ENCODE assay signal across 22 cellular contexts in genomic region chr3:14909250-14909649, GRCh38.
"Had no signal": no experiment of that assay in that cellular context is flagged by ENCODE, and none has a peak within 500 bp of the region (broad histone marks: within the 10 kb centered on the region; RNA-seq: fewer than 3 reads in every experiment).

No MANE protein-coding gene starts in this region.

- H3K4me1 Mint-ChIP-seq: immature natural killer cell had no signal

- H3K9me3 Mint-ChIP-seq: immature natural killer cell had no signal

- DNase-seq: colonic mucosa; cortex of kidney; effector CD8-positive, alpha-beta T cell; effector memory CD8-positive, alpha-beta T cell; foreskin keratinocyte; gastrocnemius medialis; glutamatergic neuron; head of caudate nucleus; heart right ventricle; hypothalamus; immature natural killer cell; islet precursor cell; kidney; kidney glomerular epithelial cell; left lung; left ventricle myocardium superior; lower lobe of right lung; mesenchymal stem cell; naive thymus-derived CD4-positive, alpha-beta T cell had no signal

- H3K36me3 Mint-ChIP-seq: immature natural killer cell had no signal

- H3K4me3 Mint-ChIP-seq: dendritic cell treated with granulocyte-macrophage colony-stimulating factor and Interleukin-4, amounts not matched to agents 40 ng/mL and 50 ng/mL, for 4 days; effector memory CD8-positive, alpha-beta T cell; endodermal cell; immature natural killer cell; mesothelial cell of epicardium; naive thymus-derived CD4-positive, alpha-beta T cell had no signal

- H3K27ac Mint-ChIP-seq: dendritic cell treated with granulocyte-macrophage colony-stimulating factor and Interleukin-4, amounts not matched to agents 40 ng/mL and 50 ng/mL, for 4 days; effector memory CD8-positive, alpha-beta T cell; endodermal cell; immature natural killer cell; mesothelial cell of epicardium; naive thymus-derived CD4-positive, alpha-beta T cell had no signal

- ATAC-seq: effector memory CD8-positive, alpha-beta T cell; foreskin keratinocyte; gastrocnemius medialis; heart right ventricle; left lung; left ventricle myocardium superior; lower lobe of right lung; naive thymus-derived CD4-positive, alpha-beta T cell had no signal

- H3K27me3 Mint-ChIP-seq: dendritic cell treated with granulocyte-macrophage colony-stimulating factor and Interleukin-4, amounts not matched to agents 40 ng/mL and 50 ng/mL, for 4 days had no signal
